16 cellular contexts compared by ENCODE assay signal in the genomic region with DNA sequence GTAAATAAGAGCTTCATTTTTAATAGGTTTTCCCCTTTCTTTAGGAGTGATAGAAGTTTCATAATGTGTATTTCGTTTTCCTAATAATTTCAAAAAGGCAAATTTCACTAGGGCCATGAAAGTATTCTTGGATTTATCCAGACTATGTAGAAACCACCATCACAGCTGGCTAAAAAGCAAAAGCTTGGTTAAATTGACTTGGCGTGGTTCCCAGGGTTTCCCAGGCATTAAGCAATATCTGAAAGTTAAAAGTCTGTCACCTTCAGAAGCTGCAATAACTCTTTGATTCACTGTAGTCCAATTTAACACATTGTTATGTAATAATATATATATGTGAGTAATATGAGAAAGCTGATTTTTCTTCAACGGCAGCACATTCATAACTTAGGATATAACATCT. TPM values are rescaled to one million over a fixed set of nuclear protein-coding genes. Genes with fewer than 3 reads are reported as not detected.
DNase-seq lines count a peak whose midpoint lies in the region; ATAC-seq and TF ChIP-seq lines count a peak whose summit lies in the region.
"Had no signal": no experiment of that assay in that cellular context is flagged by ENCODE, and none has a peak within 500 bp of the region (broad histone marks: within the 10 kb centered on the region; RNA-seq: fewer than 3 reads in every experiment).

No MANE protein-coding gene starts in this region.

- no peak overlapping the region for H3K27ac Mint-ChIP-seq in activated CD4-positive, alpha-beta memory T cell treated with anti-CD3 and anti-CD28 coated beads, Interleukin-2, amount 10 ng/mL, durations not matched to agents 7 days and 5 days
- H3K27ac Mint-ChIP-seq: activated CD4-positive, alpha-beta T cell treated with anti-CD3 and anti-CD28 coated beads, Interleukin-2, amount 10 ng/mL, durations not matched to agents 24 days and 14 days; HFFc6; stimulated activated naive B cell treated with anti-CD40 and anti-IgM and Interleukin-4, amounts not matched to agents 10 μg/mL and 1 μg/mL and 100 μg/mL, for 72 hours; T-cell had no signal

- POLR2A ChIA-PET in A673 (lab: Charles Lee; ENCODE audit: low non-redundant PET) = no interaction called here
- POLR2A ChIA-PET in activated CD4-positive, alpha-beta memory T cell treated with anti-CD3 and anti-CD28 coated beads, Interleukin-2, amount 10 ng/mL, durations not matched to agents 7 days and 5 days (lab: Charles Lee) = no interaction called here

- TF ChIP-seq CTCF in A673 (conservative IDR thresholded peaks at IDR 0.05; ENCODE audit: low read depth, low read length) (no peak), HL-60 (IDR thresholded peaks at IDR 0.05; ENCODE audit: insufficient read depth, low read length) (no peak)

- peaks cover 16% of the 10 kb centered on the region for H3K4me1 ChIP-seq in A673 (ENCODE audit: insufficient read depth, low read length, poor library complexity, severe bottlenecking)
- H3K4me1 ChIP-seq: prostate gland had no signal

- H3K27me3 Mint-ChIP-seq in activated CD4-positive, alpha-beta memory T cell treated with anti-CD3 and anti-CD28 coated beads, Interleukin-2, amount 10 ng/mL, durations not matched to agents 7 days and 5 days = peaks cover 12% of the 10 kb centered on the region
- H3K27me3 Mint-ChIP-seq: stimulated activated naive B cell treated with anti-CD40 and anti-IgM and Interleukin-4, amounts not matched to agents 10 μg/mL and 1 μg/mL and 100 μg/mL, for 72 hours; T-cell had no signal

- intact Hi-C loops in A673 (cut with micrococcal nuclease; ENCODE audit: unreplicated experiment) = no loop called here

- no TSS peak for BruUV-seq in A673 (replicated peaks; lab: Mats Ljungman, UMichigan)

- H3K36me3 ChIP-seq in A673 (ENCODE audit: insufficient read depth, low read length, poor library complexity, severe bottlenecking) = no peaks in the 10 kb centered on the region
- H3K36me3 ChIP-seq: prostate gland had no signal

- no peaks in the 10 kb centered on the region for H3K9me3 ChIP-seq in A673 (ENCODE audit: low read depth, low read length, poor library complexity, severe bottlenecking)
- H3K9me3 ChIP-seq: prostate gland had no signal

- H3K4me1 Mint-ChIP-seq in activated CD4-positive, alpha-beta memory T cell treated with anti-CD3 and anti-CD28 coated beads, Interleukin-2, amount 10 ng/mL, durations not matched to agents 7 days and 5 days = no peaks in the 10 kb centered on the region
- H3K4me1 Mint-ChIP-seq: activated CD4-positive, alpha-beta T cell treated with anti-CD3 and anti-CD28 coated beads, Interleukin-2, amount 10 ng/mL, durations not matched to agents 24 days and 14 days; stimulated activated naive B cell treated with anti-CD40 and anti-IgM and Interleukin-4, amounts not matched to agents 10 μg/mL and 1 μg/mL and 100 μg/mL, for 72 hours had no signal

- H3K27ac ChIP-seq in A673 (ENCODE audit: low read depth, low read length, poor library complexity, severe bottlenecking) (no peak overlapping the region), HL-60 (replicated peaks) (no peak overlapping the region)
- H3K27ac ChIP-seq: prostate gland had no signal

- no peak for ATAC-seq in HG02840 (IDR thresholded peaks at IDR 0.05; ENCODE audit: low FRiP score, unreplicated experiment)
- ATAC-seq: stimulated activated naive B cell treated with anti-CD40 and anti-IgM and Interleukin-4, amounts not matched to agents 10 μg/mL and 1 μg/mL and 100 μg/mL, for 72 hours; T-cell had no signal

- H3K27me3 ChIP-seq in A673 (replicated peaks; ENCODE audit: insufficient read depth, low read depth, low read length, poor library complexity) (no peaks in the 10 kb centered on the region), HL-60 (ENCODE audit: insufficient read depth, poor library complexity, severe bottlenecking) (no peaks in the 10 kb centered on the region)

- no peak overlapping the region for H3K4me3 ChIP-seq in A673 (ENCODE audit: low read depth, low read length, poor library complexity, severe bottlenecking)
- no peak overlapping the region for H3K4me3 ChIP-seq in HL-60 (replicated peaks; ENCODE audit: insufficient read depth, low read length)
- H3K4me3 ChIP-seq: prostate gland had no signal

- H3K9me3 Mint-ChIP-seq in activated CD4-positive, alpha-beta memory T cell treated with anti-CD3 and anti-CD28 coated beads, Interleukin-2, amount 10 ng/mL, durations not matched to agents 7 days and 5 days = no peaks in the 10 kb centered on the region
- H3K9me3 Mint-ChIP-seq: activated CD4-positive, alpha-beta T cell treated with anti-CD3 and anti-CD28 coated beads, Interleukin-2, amount 10 ng/mL, durations not matched to agents 24 days and 14 days; HFFc6; stimulated activated naive B cell treated with anti-CD40 and anti-IgM and Interleukin-4, amounts not matched to agents 10 μg/mL and 1 μg/mL and 100 μg/mL, for 72 hours; T-cell had no signal

- DNase-seq in A673 (ENCODE audit: low spot score) (peak; percentile 85), HL-60 (ENCODE audit: low read depth in 1 of 2, low spot score in 1 of 2) (peak; percentile 50 to 51), astrocyte of the hippocampus (ENCODE audit: low read depth, low spot score) (peak; percentile 75), inferior parietal cortex (ENCODE audit: extremely low spot score) (peak; percentile 10), NCI-H1436 (lab: John Stamatoyannopoulos, UW) (no peak)
- DNase-seq in activated CD4-positive, alpha-beta memory T cell treated with anti-CD3 and anti-CD28 coated beads, Interleukin-2, amount 10 ng/mL, durations not matched to agents 7 days and 5 days = no peak
- no peak for DNase-seq in activated CD8-positive, alpha-beta memory T cell treated with anti-CD3 and anti-CD28 coated beads, Interleukin-2, amount 50 U/mL, for 4 hours
- DNase-seq: activated CD4-positive, alpha-beta T cell treated with anti-CD3 and anti-CD28 coated beads, Interleukin-2, amount 10 ng/mL, durations not matched to agents 24 days and 14 days; activated effector memory CD4-positive, alpha-beta T cell treated with Interleukin-2 at 50 U/mL for 16 hours; HFFc6; NCI-H187; stimulated activated CD4-positive, alpha-beta T cell treated with anti-CD3 and anti-CD28 coated beads, Interleukin-4, amount 100 ng/mL, for 24 hours; stimulated activated naive B cell treated with anti-CD40 and anti-IgM and Interleukin-4, amounts not matched to agents 10 μg/mL and 1 μg/mL and 100 μg/mL, for 72 hours; T-cell had no signal

- H3K4me3 Mint-ChIP-seq in activated CD4-positive, alpha-beta memory T cell treated with anti-CD3 and anti-CD28 coated beads, Interleukin-2, amount 10 ng/mL, durations not matched to agents 7 days and 5 days = no peak overlapping the region
- H3K4me3 Mint-ChIP-seq: activated CD4-positive, alpha-beta T cell treated with anti-CD3 and anti-CD28 coated beads, Interleukin-2, amount 10 ng/mL, durations not matched to agents 24 days and 14 days; HFFc6; stimulated activated naive B cell treated with anti-CD40 and anti-IgM and Interleukin-4, amounts not matched to agents 10 μg/mL and 1 μg/mL and 100 μg/mL, for 72 hours; T-cell had no signal

- CTCF ChIA-PET in A673 (lab: Charles Lee) = no interaction called here
- CTCF ChIA-PET in activated CD4-positive, alpha-beta memory T cell treated with anti-CD3 and anti-CD28 coated beads, Interleukin-2, amount 10 ng/mL, durations not matched to agents 7 days and 5 days (lab: Charles Lee) = no interaction called here

- no peaks in the 10 kb centered on the region for H3K36me3 Mint-ChIP-seq in activated CD4-positive, alpha-beta memory T cell treated with anti-CD3 and anti-CD28 coated beads, Interleukin-2, amount 10 ng/mL, durations not matched to agents 7 days and 5 days (ENCODE audit: low read depth)
- H3K36me3 Mint-ChIP-seq: stimulated activated naive B cell treated with anti-CD40 and anti-IgM and Interleukin-4, amounts not matched to agents 10 μg/mL and 1 μg/mL and 100 μg/mL, for 72 hours; T-cell had no signal

RNA-seq across cellular contexts. Expression of a gene that starts 38.3 kb away (rescaled TPM):
- total RNA-seq in A673 (2021) = 10.6 and 12.1 TPM in 2 replicates
- under 1 TPM in 1 of 2 experiments, not detected in 1; 0.28 TPM for total RNA-seq in activated CD4-positive, alpha-beta memory T cell treated with anti-CD3 and anti-CD28 coated beads, Interleukin-2, amount 10 ng/mL, durations not matched to agents 7 days and 5 days

Comparison
In these comparisons a context has a peak if more than half of its experiments do, and no peak if none do; other contexts are left out.
1. DNase-seq: peak in A673 (single experiment), HL-60 (2 of 2), astrocyte of the hippocampus (single experiment) and inferior parietal cortex (single experiment); none in activated CD4-positive, alpha-beta memory T cell treated with anti-CD3 and anti-CD28 coated beads, Interleukin-2, amount 10 ng/mL, durations not matched to agents 7 days and 5 days (single experiment), activated CD8-positive, alpha-beta memory T cell treated with anti-CD3 and anti-CD28 coated beads, Interleukin-2, amount 50 U/mL, for 4 hours (single experiment) and NCI-H1436 (single experiment).